ENCODE assay signal across 21 cellular contexts in the genomic region with DNA sequence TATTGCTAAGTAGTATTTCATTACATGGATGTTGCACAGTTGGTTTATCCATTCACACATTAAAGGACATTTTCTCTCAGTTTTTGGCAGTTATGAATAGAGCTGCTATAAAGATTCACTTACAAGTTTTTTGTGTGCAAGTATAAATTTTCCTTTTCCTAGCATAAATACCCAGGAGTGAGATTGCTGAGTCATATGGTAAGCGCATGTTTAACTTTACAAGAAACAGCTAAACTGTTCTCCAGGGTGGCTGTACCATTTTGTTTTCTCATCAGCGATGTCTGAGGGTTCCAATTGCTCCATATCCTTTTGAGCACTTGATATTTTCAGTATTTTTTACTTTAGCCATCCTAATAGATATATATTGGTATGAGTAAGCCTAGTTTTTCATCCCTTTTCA.
"Had no signal": no experiment of that assay in that cellular context is flagged by ENCODE, and none has a peak within 500 bp of the region (broad histone marks: within the 10 kb centered on the region; RNA-seq: fewer than 3 reads in every experiment).

No MANE protein-coding gene starts in this region.

- H3K4me1 ChIP-seq: lower lobe of right lung, right lobe of liver, uterus had no signal

- DNase-seq: activated CD4-positive, alpha-beta memory T cell treated with anti-CD3 and anti-CD28 coated beads for 36 hours; activated CD4-positive, alpha-beta T cell treated with anti-CD3 and anti-CD28 coated beads for 48 hours; activated naive CD4-positive, alpha-beta T cell treated with Interleukin-2 at 50 U/mL for 16 hours; activated naive CD8-positive, alpha-beta T cell treated with anti-CD3 and anti-CD28 coated beads for 36 hours; activated T-cell treated with anti-CD3 and anti-CD28 coated beads, Interleukin-2, amount 50 U/mL, for 48 hours; amniotic stem cell; cerebellar nuclear complex; cortex of kidney; head of caudate nucleus; left colon; lower lobe of right lung; naive B cell; nucleus accumbens; posterior cingulate gyrus; right lobe of liver; small intestine; stimulated activated CD4-positive, alpha-beta T cell treated with anti-CD3 and anti-CD28 coated beads, Interleukin-15, amount 100 ng/mL, for 24 hours; stimulated activated naive B cell treated with anti-CD40 and anti-IgM and Interleukin-4, amounts not matched to agents 10 μg/mL and 1 μg/mL and 100 μg/mL, for 72 hours; transverse colon; uterus had no signal

- H3K36me3 ChIP-seq: lower lobe of right lung, right lobe of liver, transverse colon, uterus had no signal

- ATAC-seq: left colon; lower lobe of right lung; right lobe of liver; stimulated activated naive B cell treated with anti-CD40 and anti-IgM and Interleukin-4, amounts not matched to agents 10 μg/mL and 1 μg/mL and 100 μg/mL, for 72 hours had no signal

- H3K9me3 ChIP-seq: lower lobe of right lung, right lobe of liver, transverse colon, uterus had no signal

- H3K27ac ChIP-seq: epithelial cell of prostate, lower lobe of right lung, right lobe of liver, transverse colon, uterus had no signal

- H3K27me3 ChIP-seq: right lobe of liver, transverse colon, uterus had no signal

- H3K4me3 ChIP-seq: lower lobe of right lung, right lobe of liver, transverse colon, uterus had no signal
